Comparison of ENCODE assay signal across 23 cellular contexts in the genomic region with DNA sequence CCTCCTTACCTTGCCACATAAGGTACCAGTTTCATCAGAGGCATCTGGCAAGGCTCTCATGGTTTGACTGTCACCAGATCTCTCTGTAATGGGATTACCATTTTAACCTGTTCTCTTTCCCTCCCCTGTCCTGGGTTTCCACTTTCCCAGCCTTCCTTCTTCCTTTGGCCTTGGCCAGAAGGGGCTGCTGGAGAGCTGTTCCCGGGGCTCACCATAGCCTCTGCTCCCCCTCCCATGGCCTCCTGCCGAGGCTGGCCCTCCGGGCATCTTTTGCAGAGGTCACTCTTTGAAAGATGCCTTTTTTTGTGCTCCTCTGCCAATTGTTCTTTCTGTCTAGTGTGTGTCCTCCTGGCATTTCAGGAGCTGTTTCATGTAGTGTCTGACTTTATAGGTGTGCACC.
DNase-seq lines count a peak whose midpoint lies in the region; ATAC-seq and TF ChIP-seq lines count a peak whose summit lies in the region.
"Had no signal": no experiment of that assay in that cellular context is flagged by ENCODE, and none has a peak within 500 bp of the region (broad histone marks: within the 10 kb centered on the region; RNA-seq: fewer than 3 reads in every experiment).

No MANE protein-coding gene starts in this region.

- no peak overlapping the region for H2BK120ac ChIP-seq in mesendoderm (ENCODE audit: low read depth, low read length)

- H3K27ac ChIP-seq in GM23338 (ENCODE audit: low read depth) (no peak overlapping the region), mesendoderm (ENCODE audit: low read depth, low read length) (no peak overlapping the region)
- H3K27ac ChIP-seq: prostate gland, testis had no signal

- H3K4me3 Mint-ChIP-seq in GM23338 (no peak overlapping the region), mesothelial cell of epicardium (no peak overlapping the region)
- H3K4me3 Mint-ChIP-seq: activated CD4-positive, alpha-beta memory T cell treated with anti-CD3 and anti-CD28 coated beads, Interleukin-2, amount 10 ng/mL, durations not matched to agents 7 days and 5 days; activated naive CD8-positive, alpha-beta T cell treated with anti-CD3 and anti-CD28 coated beads, Interleukin-2, amount 50 U/mL, for 24 hours; brain; CD4-positive, CD25-positive, alpha-beta regulatory T cell; HFFc6; nephron had no signal

- no peak overlapping the region for H2AFZ ChIP-seq in GM23338

- H3K9me3 Mint-ChIP-seq in GM23338 (no peaks in the 10 kb centered on the region), mesothelial cell of epicardium (no peaks in the 10 kb centered on the region)
- H3K9me3 Mint-ChIP-seq: activated CD4-positive, alpha-beta memory T cell treated with anti-CD3 and anti-CD28 coated beads, Interleukin-2, amount 10 ng/mL, durations not matched to agents 7 days and 5 days; activated naive CD8-positive, alpha-beta T cell treated with anti-CD3 and anti-CD28 coated beads, Interleukin-2, amount 50 U/mL, for 24 hours; brain; HFFc6; nephron had no signal

- H3K4me1 Mint-ChIP-seq in GM23338 (peaks cover 27% of the 10 kb centered on the region), mesothelial cell of epicardium (peaks cover 9% of the 10 kb centered on the region)
- H3K4me1 Mint-ChIP-seq: activated CD4-positive, alpha-beta memory T cell treated with anti-CD3 and anti-CD28 coated beads, Interleukin-2, amount 10 ng/mL, durations not matched to agents 7 days and 5 days had no signal

- peak; percentile 69 for DNase-seq in GM23338 (ENCODE audit: low spot score)
- DNase-seq in NCI-H69 (lab: John Stamatoyannopoulos, UW) = peak; percentile 77
- DNase-seq in choroid plexus epithelial cell (ENCODE audit: low read depth) = no peak
- DNase-seq in mesendoderm = peak; percentile 73
- DNase-seq in activated CD4-positive, alpha-beta T cell treated with anti-CD3 and anti-CD28 coated beads, Interleukin-2, amount 50 U/mL, for 1 hour = no peak
- no peak for DNase-seq in mesothelial cell of epicardium (ENCODE audit: low spot score in 2 of 2, unreplicated experiment in 2 of 2)
- DNase-seq in stimulated activated naive CD4-positive, alpha-beta T cell (lab: John Stamatoyannopoulos, UW) = no peak
- DNase-seq: activated CD4-positive, alpha-beta memory T cell treated with anti-CD3 and anti-CD28 coated beads, Interleukin-2, amount 10 ng/mL, durations not matched to agents 7 days and 5 days; activated gamma-delta T cell; activated naive CD8-positive, alpha-beta T cell treated with anti-CD3 and anti-CD28 coated beads, Interleukin-2, amount 50 U/mL, for 24 hours; CD4-positive, CD25-positive, alpha-beta regulatory T cell; HFFc6; midbrain; NCI-H1092 treated with DMSO at 0.1 percent for 48 hours; NCI-H2029 treated with DMSO at 0.1 percent for 48 hours; NCI-H446 treated with DMSO at 0.1 percent for 48 hours; RPMI8226; testis had no signal

- no peak overlapping the region for H2BK5ac ChIP-seq in mesendoderm (ENCODE audit: low read length)

- no peak overlapping the region for H3K56ac ChIP-seq in mesendoderm (ENCODE audit: low read length)

- H3K27me3 Mint-ChIP-seq in GM23338 (ENCODE audit: insufficient read depth, low read depth, poor library complexity) (no peaks in the 10 kb centered on the region), mesothelial cell of epicardium (ENCODE audit: low read depth) (no peaks in the 10 kb centered on the region)
- H3K27me3 Mint-ChIP-seq: activated CD4-positive, alpha-beta memory T cell treated with anti-CD3 and anti-CD28 coated beads, Interleukin-2, amount 10 ng/mL, durations not matched to agents 7 days and 5 days; activated naive CD8-positive, alpha-beta T cell treated with anti-CD3 and anti-CD28 coated beads, Interleukin-2, amount 50 U/mL, for 24 hours; brain; CD4-positive, CD25-positive, alpha-beta regulatory T cell had no signal

- H3K79me2 ChIP-seq in GM23338 (replicated peaks; ENCODE audit: insufficient read depth) (no peaks in the 10 kb centered on the region), mesendoderm (ENCODE audit: control insufficient read depth, insufficient read depth, low read length) (no peaks in the 10 kb centered on the region)

- H3K23ac ChIP-seq in mesendoderm (ENCODE audit: low read length) = no peak overlapping the region

- no peak overlapping the region for H3K4me2 ChIP-seq in GM23338
- H3K4me2 ChIP-seq in mesendoderm (ENCODE audit: low read length) = no peak overlapping the region

- no peaks in the 10 kb centered on the region for H3K79me1 ChIP-seq in mesendoderm (ENCODE audit: low read length)

- H3K36me3 ChIP-seq in GM23338 (ENCODE audit: insufficient read depth) (no peaks in the 10 kb centered on the region), mesendoderm (ENCODE audit: control insufficient read depth, insufficient read depth, low read length) (no peaks in the 10 kb centered on the region)
- H3K36me3 ChIP-seq: prostate gland had no signal

- H3K9ac ChIP-seq in mesendoderm (ENCODE audit: low read length) = no peak overlapping the region

- no peak overlapping the region for H3K4me3 ChIP-seq in GM23338
- no peak overlapping the region for H3K4me3 ChIP-seq in choroid plexus epithelial cell (ENCODE audit: low read depth, low read length)
- no peak overlapping the region for H3K4me3 ChIP-seq in mesendoderm (ENCODE audit: low read length)
- H3K4me3 ChIP-seq: prostate gland, testis had no signal

- H3K36me3 Mint-ChIP-seq in GM23338 (ENCODE audit: low read depth) (no peaks in the 10 kb centered on the region), mesothelial cell of epicardium (no peaks in the 10 kb centered on the region)

- H3K27me3 ChIP-seq in GM23338 (ENCODE audit: insufficient read depth) = no peaks in the 10 kb centered on the region
- H3K27me3 ChIP-seq in mesendoderm (ENCODE audit: insufficient read depth, low read length, poor library complexity) = no peaks in the 10 kb centered on the region
- H3K27me3 ChIP-seq: testis had no signal

- H3K4ac ChIP-seq in mesendoderm (ENCODE audit: low read depth, low read length) = no peak overlapping the region

- TF ChIP-seq CTCF in GM23338 (conservative IDR thresholded peaks at IDR 0.05; ENCODE audit: low read depth in 2 of 2) (peak; percentile 53 to 60), choroid plexus epithelial cell (conservative IDR thresholded peaks at IDR 0.05; ENCODE audit: low read depth, low read length) (peak; percentile 37), mesothelial cell of epicardium (IDR thresholded peaks at IDR 0.05; ENCODE audit: unreplicated experiment) (no peak)

- no peaks in the 10 kb centered on the region for H3K9me2 ChIP-seq in GM23338 (ENCODE audit: insufficient read depth)

- H4K20me1 ChIP-seq in GM23338 (replicated peaks; ENCODE audit: insufficient read depth) = no peaks in the 10 kb centered on the region

- H3K27ac Mint-ChIP-seq in GM23338 (peak overlapping the region; percentile 40; the same call in 1 of the 2 replicates), mesothelial cell of epicardium (no peak overlapping the region)
- H3K27ac Mint-ChIP-seq: activated CD4-positive, alpha-beta memory T cell treated with anti-CD3 and anti-CD28 coated beads, Interleukin-2, amount 10 ng/mL, durations not matched to agents 7 days and 5 days; activated naive CD8-positive, alpha-beta T cell treated with anti-CD3 and anti-CD28 coated beads, Interleukin-2, amount 50 U/mL, for 24 hours; HFFc6 had no signal

- ATAC-seq in GM23338 = peak; percentile 94
- ATAC-seq in activated CD4-positive, CD25-positive, alpha-beta regulatory T cell treated with anti-CD3 and anti-CD28 coated beads, Interleukin-2, amount 50 U/mL, for 24 hours = no peak
- ATAC-seq: activated naive CD8-positive, alpha-beta T cell treated with anti-CD3 and anti-CD28 coated beads, Interleukin-2, amount 50 U/mL, for 24 hours; left lobe of liver had no signal

- H4K5ac ChIP-seq in mesendoderm (ENCODE audit: low read length) = no peak overlapping the region

- H3F3A ChIP-seq in GM23338 (replicated peaks; ENCODE audit: low read depth) = no peaks in the 10 kb centered on the region

- H3K18ac ChIP-seq in mesendoderm (ENCODE audit: low read length) = no peak overlapping the region

- H2AK5ac ChIP-seq in mesendoderm (ENCODE audit: low read length) = no peak overlapping the region

- no peak overlapping the region for H2BK15ac ChIP-seq in mesendoderm (replicated peaks; ENCODE audit: low read depth)

- WGBS in mesendoderm (ENCODE audit: extremely low coverage, insufficient coverage, low lambda C conversion rate) = no CpG with 5 or more reads among the region's 3 CpGs

- H4K8ac ChIP-seq in mesendoderm (ENCODE audit: low read depth, low read length) = no peak overlapping the region

- H3K4me1 ChIP-seq in GM23338 (ENCODE audit: insufficient read depth) (peaks cover 2% of the 10 kb centered on the region; the same call in 1 of the 2 replicates), mesendoderm (ENCODE audit: control insufficient read depth, low read depth, low read length) (no peaks in the 10 kb centered on the region)
- H3K4me1 ChIP-seq: prostate gland had no signal

TF ChIP-seq in GM23338, 12 proteins besides CTCF, POLR2A, EP300 and RAD21 (continues in another document):
- no peak for TF ChIP-seq STAT1 (IDR thresholded peaks at IDR 0.05; ENCODE audit: unreplicated experiment)
- no peak for TF ChIP-seq NANOG (IDR thresholded peaks at IDR 0.05; ENCODE audit: borderline replicate concordance)
- TF ChIP-seq JUNB (IDR thresholded peaks at IDR 0.05; ENCODE audit: unreplicated experiment) = no peak
- TF ChIP-seq, protein P1, sequence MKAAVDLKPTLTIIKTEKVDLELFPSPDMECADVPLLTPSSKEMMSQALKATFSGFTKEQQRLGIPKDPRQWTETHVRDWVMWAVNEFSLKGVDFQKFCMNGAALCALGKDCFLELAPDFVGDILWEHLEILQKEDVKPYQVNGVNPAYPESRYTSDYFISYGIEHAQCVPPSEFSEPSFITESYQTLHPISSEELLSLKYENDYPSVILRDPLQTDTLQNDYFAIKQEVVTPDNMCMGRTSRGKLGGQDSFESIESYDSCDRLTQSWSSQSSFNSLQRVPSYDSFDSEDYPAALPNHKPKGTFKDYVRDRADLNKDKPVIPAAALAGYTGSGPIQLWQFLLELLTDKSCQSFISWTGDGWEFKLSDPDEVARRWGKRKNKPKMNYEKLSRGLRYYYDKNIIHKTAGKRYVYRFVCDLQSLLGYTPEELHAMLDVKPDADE (IDR thresholded peaks at IDR 0.05) = no peak
- TF ChIP-seq EZH2phosphoT487 (IDR thresholded peaks at IDR 0.05; ENCODE audit: unreplicated experiment) = no peak
- no peak for TF ChIP-seq POLR2AphosphoS5 (IDR thresholded peaks at IDR 0.05; ENCODE audit: low read depth)

Comparison
In these comparisons a context has a peak if more than half of its experiments do, and no peak if none do; other contexts are left out.
1. DNase-seq: peak in GM23338 (single experiment), NCI-H69 (single experiment) and mesendoderm (single experiment); none in choroid plexus epithelial cell (single experiment), activated CD4-positive, alpha-beta T cell treated with anti-CD3 and anti-CD28 coated beads, Interleukin-2, amount 50 U/mL, for 1 hour (single experiment), mesothelial cell of epicardium (0 of 2) and stimulated activated naive CD4-positive, alpha-beta T cell (0 of 6).